23 cellular contexts compared by ENCODE assay signal in genomic region chr1:115609021-115609420, GRCh38. TPM values are rescaled to one million over a fixed set of nuclear protein-coding genes. Genes with fewer than 3 reads are reported as not detected.
A peak's percentile ranks its signal among the peaks of the same experiment; 100 is the strongest.
DNase-seq lines count a peak whose midpoint lies in the region; ATAC-seq and TF ChIP-seq lines count a peak whose summit lies in the region.
"Had no signal": no experiment of that assay in that cellular context is flagged by ENCODE, and none has a peak within 500 bp of the region (broad histone marks: within the 10 kb centered on the region; RNA-seq: fewer than 3 reads in every experiment).

No MANE protein-coding gene starts in this region.

- peak; percentile 17 for DNase-seq in PC-3
- peak; percentile 52 for DNase-seq in mammary epithelial cell
- DNase-seq in foreskin keratinocyte: peak; percentile 73 to 89
- DNase-seq in trophoblast cell: no peak
- no peak for DNase-seq in T-helper 2 cell treated with Interferon-gamma antibody and Interleukin-4, amounts not matched to agents 5 μg/mL and 100 μg/mL, for 36 hours (ENCODE audit: low spot score)
- DNase-seq in KG1 (lab: John Stamatoyannopoulos, UW): no peak
- DNase-seq: C1 segment of cervical spinal cord; Caco-2; CD8-positive, alpha-beta T cell; MV-4-11; NCI-H1105; NCI-H1436 treated with DMSO at 0.1 percent for 48 hours; NCI-H187 treated with DMSO at 0.1 percent for 48 hours; NCI-H446; NCI-H524 treated with DMSO at 0.1 percent for 48 hours; NCI-H82; NK-92 treated with Interleukin-12 subunit alpha and Interleukin-12 subunit beta, amount 100 ng/mL, for 24 hours; RPMI8226; SHP77 treated with DMSO at 0.1 percent for 48 hours had no signal

- CTCF ChIA-PET in PC-3 (lab: Charles Lee) (interaction anchor here (0.7 to 3.3 kb wide), 5 partner anchors 9 to 735 kb away, joined by 3 to 57 read pairs (median 6); no protein-coding TSS in a partner anchor), mammary epithelial cell (lab: Charles Lee; ENCODE audit: low non-redundant PET) (interaction anchor here (0.6 to 1.9 kb wide), 2 partner anchors 98 to 156 kb away, joined by 3 to 17 read pairs; no protein-coding TSS in a partner anchor)

- POLR2A ChIA-PET in PC-3 (lab: Charles Lee; ENCODE audit: unreplicated experiment): no interaction called here

- H3F3A ChIP-seq in PC-3 (ENCODE audit: low read length, unreplicated experiment): no peaks in the 10 kb centered on the region

- no peak overlapping the region for H3K23ac ChIP-seq in trophoblast cell (ENCODE audit: low read length)

- H3K4me3 Mint-ChIP-seq in T-helper 2 cell treated with Interferon-gamma antibody and Interleukin-4, amounts not matched to agents 5 μg/mL and 100 μg/mL, for 36 hours: no peak overlapping the region
- H3K4me3 Mint-ChIP-seq: CD8-positive, alpha-beta T cell; IgD-negative memory B cell had no signal

- H3K27ac ChIP-seq in PC-3 (ENCODE audit: low read length) (no peak overlapping the region), mammary epithelial cell (ENCODE audit: insufficient read depth, low read depth, low read length) (no peak overlapping the region), foreskin keratinocyte (no peak overlapping the region), trophoblast cell (ENCODE audit: low read depth, low read length) (no peak overlapping the region)
- H3K27ac ChIP-seq: HL-60 had no signal

- H3K79me2 ChIP-seq in PC-3 (ENCODE audit: low read length) (no peaks in the 10 kb centered on the region), mammary epithelial cell (ENCODE audit: insufficient read depth, low read length) (no peaks in the 10 kb centered on the region), trophoblast cell (ENCODE audit: control insufficient read depth, insufficient read depth, low read length, poor library complexity) (no peaks in the 10 kb centered on the region)

- H3K9ac ChIP-seq in PC-3 (ENCODE audit: low read length) (no peak overlapping the region), mammary epithelial cell (ENCODE audit: insufficient read depth, low read length) (no peak overlapping the region), trophoblast cell (ENCODE audit: low read length) (no peak overlapping the region)

- BruUV-seq in PC-3 (replicated peaks; lab: Mats Ljungman, UMichigan) (no TSS peak), mammary epithelial cell (replicated peaks; lab: Mats Ljungman, UMichigan) (no TSS peak)

- peak overlapping the region; percentile 46; the same call in 1 of the 2 replicates for H2AFZ ChIP-seq in PC-3 (ENCODE audit: low read length)
- no peak overlapping the region for H2AFZ ChIP-seq in mammary epithelial cell (ENCODE audit: low read depth, low read length)
- no peak overlapping the region for H2AFZ ChIP-seq in trophoblast cell (ENCODE audit: insufficient read depth, low read length, poor library complexity)

- H3K9me3 Mint-ChIP-seq in T-helper 2 cell treated with Interferon-gamma antibody and Interleukin-4, amounts not matched to agents 5 μg/mL and 100 μg/mL, for 36 hours: no peaks in the 10 kb centered on the region
- H3K9me3 Mint-ChIP-seq: CD8-positive, alpha-beta T cell had no signal

- H3K79me1 ChIP-seq in trophoblast cell (ENCODE audit: low read length): peaks cover 3% of the 10 kb centered on the region

- no peak overlapping the region for H3K4ac ChIP-seq in trophoblast cell (ENCODE audit: low read depth, low read length)

- H3K18ac ChIP-seq in trophoblast cell (ENCODE audit: low read length): no peak overlapping the region

- H2BK12ac ChIP-seq in trophoblast cell (ENCODE audit: low read length): no peak overlapping the region

- H3K4me2 ChIP-seq in PC-3 (ENCODE audit: low read length) (no peak overlapping the region), mammary epithelial cell (ENCODE audit: insufficient read depth, low read depth, low read length) (no peak overlapping the region), trophoblast cell (ENCODE audit: low read length) (no peak overlapping the region)

- H3K27me3 ChIP-seq in PC-3 (ENCODE audit: low read length) (no peaks in the 10 kb centered on the region), mammary epithelial cell (ENCODE audit: insufficient read depth, low read length) (no peaks in the 10 kb centered on the region), foreskin keratinocyte (peaks cover 3% of the 10 kb centered on the region), trophoblast cell (ENCODE audit: insufficient read depth, low read length) (no peaks in the 10 kb centered on the region)

- no peak overlapping the region for H4K8ac ChIP-seq in trophoblast cell (ENCODE audit: low read depth, low read length)

- no peak overlapping the region for H3K27ac Mint-ChIP-seq in T-helper 2 cell treated with Interferon-gamma antibody and Interleukin-4, amounts not matched to agents 5 μg/mL and 100 μg/mL, for 36 hours
- H3K27ac Mint-ChIP-seq: CD8-positive, alpha-beta T cell; IgD-negative memory B cell had no signal

- no peak overlapping the region for H2BK5ac ChIP-seq in trophoblast cell (ENCODE audit: low read depth, low read length, poor library complexity)

- WGBS in mammary epithelial cell (ENCODE audit: low coverage, missing lambda C conversion rate): 55% methylated on average over 1 of the region's 1 CpG
- WGBS in trophoblast cell (ENCODE audit: extremely low coverage, insufficient coverage, insufficient read length): no CpG with 5 or more reads among the region's 1 CpG

- in situ Hi-C loops in mammary epithelial cell (cut with MboI; ENCODE audit: low sequenced_read_pairs in 2 of 2): loop anchor here in 1 of 2 donors (5.0 to 25.0 kb wide), 2 partner anchors 163 to 378 kb away; partner anchors contain the start of gene SLC22A15

- H4K12ac ChIP-seq in trophoblast cell (ENCODE audit: low read depth, low read length): no peak overlapping the region

- no peak overlapping the region for H3K14ac ChIP-seq in trophoblast cell (ENCODE audit: low read length)

- H3K4me1 Mint-ChIP-seq in T-helper 2 cell treated with Interferon-gamma antibody and Interleukin-4, amounts not matched to agents 5 μg/mL and 100 μg/mL, for 36 hours (ENCODE audit: low read depth): no peaks in the 10 kb centered on the region

- no peaks in the 10 kb centered on the region for H3K36me3 ChIP-seq in PC-3 (ENCODE audit: low read depth, low read length)
- H3K36me3 ChIP-seq in mammary epithelial cell (ENCODE audit: insufficient read depth, low read length): no peaks in the 10 kb centered on the region
- H3K36me3 ChIP-seq in trophoblast cell (ENCODE audit: control insufficient read depth in 1 of 2, insufficient read depth in 2 of 2, low read length in 2 of 2): no peaks in the 10 kb centered on the region

- H3K9me3 ChIP-seq in PC-3 (ENCODE audit: low read length) (no peaks in the 10 kb centered on the region), mammary epithelial cell (replicated peaks; ENCODE audit: insufficient read depth, low read length) (no peaks in the 10 kb centered on the region), trophoblast cell (ENCODE audit: insufficient read depth, low read depth, low read length) (no peaks in the 10 kb centered on the region)
- H3K9me3 ChIP-seq: Caco-2 had no signal

- H4K91ac ChIP-seq in trophoblast cell (ENCODE audit: low read depth, low read length): no peak overlapping the region

- H4K20me1 ChIP-seq in PC-3 (ENCODE audit: low read length): no peaks in the 10 kb centered on the region
- no peaks in the 10 kb centered on the region for H4K20me1 ChIP-seq in mammary epithelial cell (ENCODE audit: insufficient read depth, low read length)

- ATAC-seq in PC-3 (peak; percentile 22; the same call in 1 of the 2 replicates), foreskin keratinocyte (peak; percentile 18), GM18498 (IDR thresholded peaks at IDR 0.05; ENCODE audit: unreplicated experiment) (no peak)
- ATAC-seq: CD8-positive, alpha-beta T cell had no signal

- no peak overlapping the region for H2AK5ac ChIP-seq in trophoblast cell (ENCODE audit: low read length)

- dilution Hi-C loops in mammary epithelial cell (cut with HindIII; ENCODE audit: low sequenced_read_pairs): no loop called here

- H3K4me1 ChIP-seq in PC-3 (ENCODE audit: insufficient read depth, low read length) (peaks cover 10% of the 10 kb centered on the region), mammary epithelial cell (ENCODE audit: insufficient read depth, low read length) (peaks cover 14% of the 10 kb centered on the region), foreskin keratinocyte (no peaks in the 10 kb centered on the region), trophoblast cell (ENCODE audit: control insufficient read depth in 1 of 2, insufficient read depth in 2 of 2, low read length in 2 of 2) (peaks cover 5 to 6% of the 10 kb centered on the region in 2 experiments)
- H3K4me1 ChIP-seq: Caco-2 had no signal

- intact Hi-C loops in PC-3 (cut with micrococcal nuclease): loop anchor here (10.0 kb wide), 1 partner anchor 406 kb away; no protein-coding TSS in a partner anchor
- intact Hi-C loops in mammary epithelial cell (cut with micrococcal nuclease): loop anchor here (2.0 to 10.0 kb wide), 2 partner anchors 372 to 886 kb away; no protein-coding TSS in a partner anchor

- no peaks in the 10 kb centered on the region for H3K9me2 ChIP-seq in PC-3 (replicated peaks; ENCODE audit: low read length)

- H3K36me3 Mint-ChIP-seq in T-helper 2 cell treated with Interferon-gamma antibody and Interleukin-4, amounts not matched to agents 5 μg/mL and 100 μg/mL, for 36 hours (ENCODE audit: low read depth): no peaks in the 10 kb centered on the region
- H3K36me3 Mint-ChIP-seq: CD8-positive, alpha-beta T cell; IgD-negative memory B cell had no signal

- TF ChIP-seq CTCF in PC-3 (conservative IDR thresholded peaks at IDR 0.05; ENCODE audit: low read depth, low read length) (no peak), mammary epithelial cell (conservative IDR thresholded peaks at IDR 0.05 in 1 of 2, IDR thresholded peaks at IDR 0.05 in 1 of 2; ENCODE audit: extremely low read depth in 1 of 2, insufficient read depth in 1 of 2, low read depth in 1 of 2, low read length in 2 of 2) (no peak), foreskin keratinocyte (conservative IDR thresholded peaks at IDR 0.05) (no peak)

- H2BK120ac ChIP-seq in trophoblast cell (ENCODE audit: insufficient read depth, low read length, poor library complexity): peak overlapping the region; percentile 21

- no peak overlapping the region for H3K4me3 ChIP-seq in PC-3 (ENCODE audit: low read length)
- no peak overlapping the region for H3K4me3 ChIP-seq in mammary epithelial cell (replicated peaks in 1 of 3; ENCODE audit: insufficient read depth in 1 of 3, low read depth in 2 of 3, low read length in 3 of 3)
- no peak overlapping the region for H3K4me3 ChIP-seq in trophoblast cell (ENCODE audit: low read depth, low read length)
- H3K4me3 ChIP-seq: GM12878 had no signal

- H3K27me3 Mint-ChIP-seq in T-helper 2 cell treated with Interferon-gamma antibody and Interleukin-4, amounts not matched to agents 5 μg/mL and 100 μg/mL, for 36 hours (ENCODE audit: low read depth): peaks cover 16% of the 10 kb centered on the region

RNA-seq across cellular contexts. Expression of gene VANGL1, which starts 32.7 kb away (rescaled TPM):
- 23.1 and 40.5 TPM in 2 replicates for total RNA-seq in PC-3 (2014; rRNA removed)
- total RNA-seq in mammary epithelial cell: 10 to 100 TPM; 20.7 to 24.2 TPM
- 16.6 TPM for polyA plus RNA-seq in mammary epithelial cell
- 22.5 TPM for polyA minus RNA-seq in mammary epithelial cell
- total RNA-seq in foreskin keratinocyte: 29.6 and 30.0 TPM in 2 replicates
- 6.3 and 7.7 TPM in 2 replicates for polyA plus RNA-seq in foreskin keratinocyte
- polyA plus RNA-seq in trophoblast cell (2013): 14.8 and 15.3 TPM in 2 replicates

Comparison
In these comparisons a context has a peak if more than half of its experiments do, and no peak if none do; other contexts are left out.
1. DNase-seq: peak in PC-3 (single experiment), mammary epithelial cell (single experiment) and foreskin keratinocyte (2 of 2); none in trophoblast cell (0 of 2), T-helper 2 cell treated with Interferon-gamma antibody and Interleukin-4, amounts not matched to agents 5 μg/mL and 100 μg/mL, for 36 hours (single experiment) and KG1 (single experiment).